8 cellular contexts compared by ENCODE assay signal in genomic region chr1:75725256-75725655, GRCh38. TPM values are rescaled to one million over a fixed set of nuclear protein-coding genes. Genes with fewer than 3 reads are reported as not detected.
DNase-seq lines count a peak whose midpoint lies in the region; ATAC-seq, FAIRE-seq and TF ChIP-seq lines count a peak whose summit lies in the region.

No MANE protein-coding gene starts in this region.

- H3K9me3 ChIP-seq in pancreas = no peaks in the 10 kb centered on the region

- peaks cover 0 to 18% (median 11%) of the 10 kb centered on the region in 3 donors for H3K4me1 ChIP-seq in pancreas

- no peaks in the 10 kb centered on the region for H3K27me3 ChIP-seq in pancreas

- no peak for TF ChIP-seq CTCF in GM12865 (IDR thresholded peaks at IDR 0.05; ENCODE audit: insufficient read depth, low read depth, low read length, missing control alignments)
- TF ChIP-seq CTCF in pancreas (IDR thresholded peaks at IDR 0.05) = no peak

- DNase-seq in GM12865 (ENCODE audit: low read depth) (no peak), RKO (ENCODE audit: low spot score) (peak; percentile 34), erythroblast (lab: John Stamatoyannopoulos, UW) (peak; percentile 31 to 44), pancreas (no peak), epidermal melanocyte (ENCODE audit: insufficient read length, low spot score) (no peak), posterior cingulate gyrus (no peak), NCI-H748 (lab: John Stamatoyannopoulos, UW; ENCODE audit: unreplicated experiment) (no peak)

- WGBS in pancreas, 2 donors = 0 to 2% methylated on average over 1 of the region's 1 CpG

- no peaks in the 10 kb centered on the region for H3K36me3 ChIP-seq in pancreas

- no peak for FAIRE-seq in pancreas (lab: Jason Lieb, UNC)

- H3K4me3 ChIP-seq in GM12865 (ENCODE audit: low read depth, low read length) (peak overlapping the region; percentile 66), pancreas (peak overlapping the region; percentile 58 to 68 (median 63))

- intact Hi-C loops in pancreas (cut with DNase I) = loop anchor here in 1 of 3 donors (10.0 kb wide), 1 partner anchor 70 kb away; the partner anchor contains the start of gene MSH4
- intact Hi-C loops in posterior cingulate gyrus (cut with DNase I) = no loop called here

- ATAC-seq in pancreas (no peak), GM21423 (IDR thresholded peaks at IDR 0.05; ENCODE audit: unreplicated experiment) (no peak)

- TF ChIP-seq POLR2A in erythroblast (IDR thresholded peaks at IDR 0.05; ENCODE audit: low read length) = no peak

- H3K27ac ChIP-seq in pancreas = peak overlapping the region; percentile 81 to 94 (median 84)

RNA-seq across cellular contexts. Expression of gene ACADM, which starts 0.7 kb away (rescaled TPM):
- total RNA-seq in pancreas = 10 to 100 TPM; 18.3 to 33.5 (median 26.2) TPM
- 10 to 100 TPM in 1 of 2 donors, 1 to 10 TPM in 1; 9.8 to 29.0 TPM for polyA plus RNA-seq in pancreas

Comparison
In these comparisons a context has a peak if more than half of its experiments do, and no peak if none do; other contexts are left out.
1. DNase-seq: peak in RKO (single experiment) and erythroblast (2 of 2); none in GM12865 (single experiment), pancreas (0 of 6), epidermal melanocyte (single experiment), posterior cingulate gyrus (0 of 10) and NCI-H748 (single experiment).